In genomic region chr13:36417328-36417727, GRCh38 we compare ENCODE assay signal across 19 cellular contexts. TPM values are rescaled to one million over a fixed set of nuclear protein-coding genes. Genes with fewer than 3 reads are reported as not detected.
A peak's percentile ranks its signal among the peaks of the same experiment; 100 is the strongest.
DNase-seq lines count a peak whose midpoint lies in the region; ATAC-seq and TF ChIP-seq lines count a peak whose summit lies in the region.
"Had no signal": no experiment of that assay in that cellular context is flagged by ENCODE, and none has a peak within 500 bp of the region (broad histone marks: within the 10 kb centered on the region; RNA-seq: fewer than 3 reads in every experiment).

No MANE protein-coding gene starts in this region.

- no peak for TF ChIP-seq POLR2A in stomach (IDR thresholded peaks at IDR 0.05)
- TF ChIP-seq POLR2A in gastroesophageal sphincter (IDR thresholded peaks at IDR 0.05): no peak

- TF ChIP-seq CTCF in natural killer cell (IDR thresholded peaks at IDR 0.05): no peak
- no peak for TF ChIP-seq CTCF in stomach (IDR thresholded peaks at IDR 0.05)
- no peak for TF ChIP-seq CTCF in gastroesophageal sphincter (IDR thresholded peaks at IDR 0.05)

- peaks cover 14 to 26% of the 10 kb centered on the region in 2 donors for H3K4me1 Mint-ChIP-seq in natural killer cell treated with Interleukin-12 subunit alpha and Interleukin-12 subunit beta and Interleukin-15 and Interleukin-18, amount 100 ng/mL, for 72 hours (ENCODE audit: low read depth in 2 of 2)
- peaks cover 0 to 11% of the 10 kb centered on the region in 2 donors for H3K4me1 Mint-ChIP-seq in natural killer cell

- intact Hi-C loops in natural killer cell (cut with micrococcal nuclease) (no loop called here), stomach (cut with DNase I; ENCODE audit: low total_unique reads) (no loop called here)

- H3K4me3 Mint-ChIP-seq in natural killer cell treated with Interleukin-12 subunit alpha and Interleukin-12 subunit beta and Interleukin-15 and Interleukin-18, amount 100 ng/mL, for 72 hours: peak overlapping the region; percentile 61
- no peak overlapping the region for H3K4me3 Mint-ChIP-seq in natural killer cell
- H3K4me3 Mint-ChIP-seq: activated T-cell treated with anti-CD3 and anti-CD28 coated beads, Interleukin-2, amount 50 U/mL, for 24 hours had no signal

- H3K9me3 ChIP-seq in stomach (peaks cover 0 to 5% (median 2%) of the 10 kb centered on the region in 4 donors), gastroesophageal sphincter (no peaks in the 10 kb centered on the region)

- H3K27ac Mint-ChIP-seq in natural killer cell treated with Interleukin-12 subunit alpha and Interleukin-12 subunit beta and Interleukin-15 and Interleukin-18, amount 100 ng/mL, for 72 hours: peak overlapping the region; percentile 3 to 55
- H3K27ac Mint-ChIP-seq in natural killer cell: no peak overlapping the region
- H3K27ac Mint-ChIP-seq: activated naive CD8-positive, alpha-beta T cell treated with anti-CD3 and anti-CD28 coated beads, Interleukin-2, amount 10 ng/mL, durations not matched to agents 7 days and 5 days; HFFc6 had no signal

- 23 to 39% (median 35%) methylated on average over 2 of the region's 2 CpGs for WGBS in stomach, 5 donors
- 72 to 79% methylated on average over 2 of the region's 2 CpGs for WGBS in gastroesophageal sphincter (ENCODE audit: low coverage in 1 of 2), 2 donors

- no peak for DNase-seq in natural killer cell treated with Interleukin-12 subunit alpha and Interleukin-12 subunit beta and Interleukin-15 and Interleukin-18, amount 100 ng/mL, for 72 hours (ENCODE audit: low spot score)
- no peak for DNase-seq in natural killer cell
- peak; percentile 35 for DNase-seq in NOMO-1 treated with dmso at 0.1 percent for 144 hours (lab: John Stamatoyannopoulos, UW; ENCODE audit: unreplicated experiment)
- no peak for DNase-seq in epithelial cell of prostate (ENCODE audit: low read depth, low spot score)
- DNase-seq in stomach: no peak
- no peak for DNase-seq in NCI-H187 treated with DMSO at 0.1 percent for 48 hours (lab: John Stamatoyannopoulos, UW)
- no peak for DNase-seq in NCI-H2196 (lab: John Stamatoyannopoulos, UW; ENCODE audit: unreplicated experiment)
- DNase-seq: activated naive CD8-positive, alpha-beta T cell treated with anti-CD3 and anti-CD28 coated beads, Interleukin-2, amount 10 ng/mL, durations not matched to agents 7 days and 5 days; activated T-cell treated with anti-CD3 and anti-CD28 coated beads, Interleukin-2, amount 50 U/mL, for 24 hours; caudate nucleus; effector memory CD4-positive, alpha-beta T cell; left ventricle myocardium superior; naive thymus-derived CD4-positive, alpha-beta T cell; NCI-H524; psoas muscle had no signal

- ATAC-seq in natural killer cell treated with Interleukin-12 subunit alpha and Interleukin-12 subunit beta and Interleukin-15 and Interleukin-18, amount 100 ng/mL, for 72 hours: no peak
- no peak for ATAC-seq in natural killer cell
- no peak for ATAC-seq in gastroesophageal sphincter
- ATAC-seq: left ventricle myocardium superior, psoas muscle had no signal

- H3K27me3 ChIP-seq in stomach (peaks cover 0 to 4% (median 0%) of the 10 kb centered on the region in 3 donors), gastroesophageal sphincter (peaks cover 25% of the 10 kb centered on the region)

- peaks cover 30 to 40% of the 10 kb centered on the region in 2 donors for H3K27me3 Mint-ChIP-seq in natural killer cell treated with Interleukin-12 subunit alpha and Interleukin-12 subunit beta and Interleukin-15 and Interleukin-18, amount 100 ng/mL, for 72 hours
- H3K27me3 Mint-ChIP-seq in natural killer cell (ENCODE audit: low read depth in 2 of 2): peaks cover 10 to 35% of the 10 kb centered on the region in 2 donors
- H3K27me3 Mint-ChIP-seq: activated CD4-positive, alpha-beta T cell treated with anti-CD3 and anti-CD28 coated beads, Interleukin-2, amount 10 ng/mL, durations not matched to agents 24 days and 14 days had no signal

- no peaks in the 10 kb centered on the region for H3K9me3 Mint-ChIP-seq in natural killer cell treated with Interleukin-12 subunit alpha and Interleukin-12 subunit beta and Interleukin-15 and Interleukin-18, amount 100 ng/mL, for 72 hours
- H3K9me3 Mint-ChIP-seq in natural killer cell: no peaks in the 10 kb centered on the region
- H3K9me3 Mint-ChIP-seq: HFFc6 had no signal

- H3K4me3 ChIP-seq in stomach (no peak overlapping the region), gastroesophageal sphincter (no peak overlapping the region)
- H3K4me3 ChIP-seq: psoas muscle had no signal

- H3K36me3 ChIP-seq in stomach (no peaks in the 10 kb centered on the region), gastroesophageal sphincter (no peaks in the 10 kb centered on the region)

- H3K36me3 Mint-ChIP-seq in natural killer cell treated with Interleukin-12 subunit alpha and Interleukin-12 subunit beta and Interleukin-15 and Interleukin-18, amount 100 ng/mL, for 72 hours: no peaks in the 10 kb centered on the region
- no peaks in the 10 kb centered on the region for H3K36me3 Mint-ChIP-seq in natural killer cell
- H3K36me3 Mint-ChIP-seq: activated naive CD8-positive, alpha-beta T cell treated with anti-CD3 and anti-CD28 coated beads, Interleukin-2, amount 10 ng/mL, durations not matched to agents 7 days and 5 days had no signal

- peaks cover 0 to 20% (median 9%) of the 10 kb centered on the region in 4 donors for H3K4me1 ChIP-seq in stomach
- H3K4me1 ChIP-seq in gastroesophageal sphincter: no peaks in the 10 kb centered on the region
- H3K4me1 ChIP-seq: psoas muscle had no signal

- H3K27ac ChIP-seq in epithelial cell of prostate: peak overlapping the region; percentile 15
- no peak overlapping the region for H3K27ac ChIP-seq in stomach
- H3K27ac ChIP-seq in gastroesophageal sphincter: no peak overlapping the region
- H3K27ac ChIP-seq: psoas muscle had no signal

- TF ChIP-seq EP300 in stomach (IDR thresholded peaks at IDR 0.05) (no peak), gastroesophageal sphincter (IDR thresholded peaks at IDR 0.05) (no peak)

RNA-seq across cellular contexts. Expression of gene CCNA1, which starts 15.0 kb away (rescaled TPM):
- under 1 TPM in 1 of 2 donors, not detected in 1; 0.70 TPM for total RNA-seq in natural killer cell treated with Interleukin-12 subunit alpha and Interleukin-12 subunit beta and Interleukin-15 and Interleukin-18, amount 100 ng/mL, for 72 hours
- 1 to 10 TPM in 1 of 3 donors, under 1 TPM in 1, not detected in 1; 0.20 to 7.7 TPM for total RNA-seq in natural killer cell
- total RNA-seq in stomach: 1 to 10 TPM in 1 of 5 donors, not detected in 4; 1.8 TPM
- under 1 TPM; 0.23 to 0.92 (median 0.68) TPM for polyA plus RNA-seq in stomach
- total RNA-seq in gastroesophageal sphincter: 1 to 10 TPM in 1 of 4 donors, under 1 TPM in 1, not detected in 2; 0.49 to 2.2 TPM
- total RNA-seq: HFFc6, left ventricle myocardium superior, urinary bladder had no signal
- polyA plus RNA-seq: naive thymus-derived CD4-positive, alpha-beta T cell had no signal

Comparison
In these comparisons a context has a peak if more than half of its experiments do, and no peak if none do; other contexts are left out.
1. H3K27ac Mint-ChIP-seq: peak in natural killer cell treated with Interleukin-12 subunit alpha and Interleukin-12 subunit beta and Interleukin-15 and Interleukin-18, amount 100 ng/mL, for 72 hours (2 of 2); none in natural killer cell (0 of 2).